In genomic region chr5:142053434-142054253, GRCh38 we compare ENCODE assay signal across 9 cellular contexts. TPM values are rescaled to one million over a fixed set of nuclear protein-coding genes. Genes with fewer than 3 reads are reported as not detected.
DNase-seq lines count a peak whose midpoint lies in the region; ATAC-seq lines count a peak whose summit lies in the region.
"Had no signal": no experiment of that assay in that cellular context is flagged by ENCODE, and none has a peak within 500 bp of the region (broad histone marks: within the 10 kb centered on the region; RNA-seq: fewer than 3 reads in every experiment).

No MANE protein-coding gene starts in this region.

- peaks cover 43% of the 10 kb centered on the region for H3K4me1 Mint-ChIP-seq in stimulated activated naive CD8-positive, alpha-beta T cell treated with anti-CD3 and anti-CD28 coated beads, Interleukin-15, amount 100 ng/mL, for 72 hours

- no peaks in the 10 kb centered on the region for H3K9me3 ChIP-seq in adipocyte (ENCODE audit: control insufficient read depth, low read length)

- no peaks in the 10 kb centered on the region for H3K27me3 Mint-ChIP-seq in stimulated activated naive CD8-positive, alpha-beta T cell treated with anti-CD3 and anti-CD28 coated beads, Interleukin-15, amount 100 ng/mL, for 72 hours

- no peaks in the 10 kb centered on the region for H3K9me3 Mint-ChIP-seq in stimulated activated naive CD8-positive, alpha-beta T cell treated with anti-CD3 and anti-CD28 coated beads, Interleukin-15, amount 100 ng/mL, for 72 hours
- H3K9me3 Mint-ChIP-seq: naive thymus-derived CD8-positive, alpha-beta T cell had no signal

- H3K4me3 Mint-ChIP-seq in stimulated activated naive CD8-positive, alpha-beta T cell treated with anti-CD3 and anti-CD28 coated beads, Interleukin-15, amount 100 ng/mL, for 72 hours = no peak overlapping the region
- H3K4me3 Mint-ChIP-seq: naive thymus-derived CD8-positive, alpha-beta T cell had no signal

- intact Hi-C loops in left colon (cut with DNase I, micrococcal nuclease) = no loop called here

- peak overlapping the region; percentile 29 for H3K4me3 ChIP-seq in adipocyte (ENCODE audit: low read length)

- H3K36me3 ChIP-seq in adipocyte (ENCODE audit: control insufficient read depth, insufficient read depth, low read length, severe bottlenecking) = no peaks in the 10 kb centered on the region

- H3K27ac Mint-ChIP-seq in stimulated activated naive CD8-positive, alpha-beta T cell treated with anti-CD3 and anti-CD28 coated beads, Interleukin-15, amount 100 ng/mL, for 72 hours = no peak overlapping the region

- peak overlapping the region; percentile 67 for H3K9ac ChIP-seq in adipocyte (ENCODE audit: low read length)

- no peaks in the 10 kb centered on the region for H3K27me3 ChIP-seq in adipocyte (replicated peaks; ENCODE audit: control insufficient read depth, insufficient read depth, low read length)

- peak; percentile 66 for ATAC-seq in stimulated activated naive CD8-positive, alpha-beta T cell treated with anti-CD3 and anti-CD28 coated beads, Interleukin-15, Interleukin-2, amounts not matched to agents 100 U/mL and 50 U/mL, for 24 hours
- no peak for ATAC-seq in stimulated activated naive CD8-positive, alpha-beta T cell treated with anti-CD3 and anti-CD28 coated beads, Interleukin-15, amount 100 ng/mL, for 72 hours
- ATAC-seq in left colon (peak; percentile 15), GM21515 (IDR thresholded peaks at IDR 0.05; ENCODE audit: unreplicated experiment) (no peak), HG02642 (IDR thresholded peaks at IDR 0.05; ENCODE audit: poor library complexity, unreplicated experiment) (no peak)

- peaks cover 43% of the 10 kb centered on the region for H3K4me1 ChIP-seq in adipocyte (ENCODE audit: control insufficient read depth, insufficient read depth, low read length)

- DNase-seq in stimulated activated naive CD8-positive, alpha-beta T cell treated with anti-CD3 and anti-CD28 coated beads, Interleukin-15, Interleukin-2, amounts not matched to agents 100 U/mL and 50 U/mL, for 24 hours = no peak
- DNase-seq in stimulated activated naive CD8-positive, alpha-beta T cell treated with anti-CD3 and anti-CD28 coated beads, Interleukin-15, amount 100 ng/mL, for 72 hours = no peak
- peak; percentile 69 for DNase-seq in adipocyte (ENCODE audit: low read depth)
- DNase-seq in left colon = no peak
- no peak for DNase-seq in NCI-H1930 (lab: John Stamatoyannopoulos, UW)
- DNase-seq in UCSD-AML1 (lab: John Stamatoyannopoulos, UW; ENCODE audit: unreplicated experiment) = no peak
- DNase-seq: naive thymus-derived CD8-positive, alpha-beta T cell had no signal

RNA-seq across cellular contexts. Expression of gene GNPDA1, which starts 40.8 kb away (rescaled TPM):
- 10 to 100 TPM; 15.0 to 16.6 TPM for total RNA-seq in left colon

RNA-seq across cellular contexts. Expression of gene NDFIP1, which starts 54.9 kb away (rescaled TPM):
- total RNA-seq in left colon = 10 to 100 TPM; 54.8 to 57.8 TPM

Comparison
In these comparisons a context has a peak if more than half of its experiments do, and no peak if none do; other contexts are left out.
1. ATAC-seq: peak in stimulated activated naive CD8-positive, alpha-beta T cell treated with anti-CD3 and anti-CD28 coated beads, Interleukin-15, Interleukin-2, amounts not matched to agents 100 U/mL and 50 U/mL, for 24 hours (single experiment) and left colon (single experiment); none in stimulated activated naive CD8-positive, alpha-beta T cell treated with anti-CD3 and anti-CD28 coated beads, Interleukin-15, amount 100 ng/mL, for 72 hours (single experiment), GM21515 (single experiment) and HG02642 (single experiment).